ENCODE assay signal across 20 cellular contexts in genomic region chr4:3497554-3498389, GRCh38. TPM values are rescaled to one million over a fixed set of nuclear protein-coding genes. Genes with fewer than 3 reads are reported as not detected.
DNase-seq lines count a peak whose midpoint lies in the region; ATAC-seq, FAIRE-seq and TF ChIP-seq lines count a peak whose summit lies in the region.
"Had no signal": no experiment of that assay in that cellular context is flagged by ENCODE, and none has a peak within 500 bp of the region (broad histone marks: within the 10 kb centered on the region; RNA-seq: fewer than 3 reads in every experiment).

No MANE protein-coding gene starts in this region.

- no peak for FAIRE-seq in K562 (lab: Jason Lieb, UNC)
- FAIRE-seq: A549 had no signal

- H3K27me3 ChIP-seq in HCT116 (ENCODE audit: insufficient read depth, low read length) (no peaks in the 10 kb centered on the region), K562 (ENCODE audit: control insufficient read depth in 2 of 2, insufficient read depth in 2 of 2, low read length in 2 of 2) (peaks cover 11 to 39% of the 10 kb centered on the region in 2 experiments), neuronal stem cell (ENCODE audit: control insufficient read depth in 3 of 3, insufficient read depth in 3 of 3, low read depth in 1 of 3, low read length in 3 of 3) (no peaks in the 10 kb centered on the region)

- H2BK120ac ChIP-seq in neuronal stem cell (ENCODE audit: low read depth, low read length), result no peak overlapping the region

- no peaks in the 10 kb centered on the region for H3K9me2 ChIP-seq in HCT116 (ENCODE audit: insufficient read depth)

- H3K9me1 ChIP-seq in K562 (ENCODE audit: control insufficient read depth, insufficient read depth, low read length), result no peaks in the 10 kb centered on the region

- H2BK5ac ChIP-seq in neuronal stem cell (ENCODE audit: low read length), result no peak overlapping the region

- no peaks in the 10 kb centered on the region for H3K36me3 Mint-ChIP-seq in endothelial cell (ENCODE audit: low read depth, unreplicated experiment)

- H3K18ac ChIP-seq in neuronal stem cell (ENCODE audit: low read length), result peak overlapping the region; percentile 64

- H3K79me2 ChIP-seq in HCT116 (ENCODE audit: insufficient read depth, low read length), result peaks cover 4% of the 10 kb centered on the region; the same call in 1 of the 2 replicates
- no peaks in the 10 kb centered on the region for H3K79me2 ChIP-seq in K562 (ENCODE audit: control insufficient read depth, insufficient read depth, low read length)

- H3K27ac ChIP-seq in HCT116 (ENCODE audit: low read depth, low read length) (no peak overlapping the region), K562 (ENCODE audit: extremely low read depth, low read depth, low read length) (no peak overlapping the region), neuronal stem cell (replicated peaks; ENCODE audit: low read length) (no peak overlapping the region)
- H3K27ac ChIP-seq: A549; BLaER1 treated with 17β-estradiol and CSF1 and Interleukin-3, amounts not matched to agents 10 nM and 100 nM; PC-9 had no signal

- H4K20me1 ChIP-seq in HCT116 (ENCODE audit: insufficient read depth), result no peaks in the 10 kb centered on the region
- peaks cover 27% of the 10 kb centered on the region; the same call in 1 of the 2 replicates for H4K20me1 ChIP-seq in K562 (replicated peaks; ENCODE audit: control insufficient read depth, insufficient read depth, low read length)

- H3K79me1 ChIP-seq in neuronal stem cell (ENCODE audit: low read depth, low read length), result peaks cover 7% of the 10 kb centered on the region

- H3K36me3 ChIP-seq in HCT116 (ENCODE audit: control insufficient read depth in 1 of 2, insufficient read depth in 2 of 2, low read length in 2 of 2) (no peaks in the 10 kb centered on the region), K562 (ENCODE audit: control insufficient read depth, insufficient read depth, low read length) (0 out of 3 replicates have a peak, but pooled peaks cover 3% of the 10 kb centered on the region), neuronal stem cell (replicated peaks in 1 of 2; ENCODE audit: control insufficient read depth in 2 of 2, insufficient read depth in 2 of 2, low read length in 2 of 2) (peaks cover 5 to 14% of the 10 kb centered on the region in 2 donors)

- no peak overlapping the region for H2BK15ac ChIP-seq in neuronal stem cell (ENCODE audit: low read length)

- H3K4me1 ChIP-seq in HCT116 (ENCODE audit: control insufficient read depth in 1 of 2, insufficient read depth in 2 of 2, low read length in 2 of 2), result no peaks in the 10 kb centered on the region
- peaks cover 0 to 76% of the 10 kb centered on the region in 2 experiments; a peak in 2 of 5 replicates for H3K4me1 ChIP-seq in K562 (replicated peaks in 1 of 2; ENCODE audit: control insufficient read depth in 2 of 2, insufficient read depth in 2 of 2, low read length in 2 of 2)
- H3K4me1 ChIP-seq in neuronal stem cell (ENCODE audit: control insufficient read depth in 2 of 2, insufficient read depth in 1 of 2, low read depth in 1 of 2, low read length in 2 of 2), result peaks cover 17 to 18% of the 10 kb centered on the region in 2 donors
- H3K4me1 ChIP-seq: A549 had no signal

- DNase-seq in Right ventricle myocardium inferior (ENCODE audit: missing footprints), result peak; percentile 57
- no peak for DNase-seq in left ventricle myocardium superior
- DNase-seq in HCT116 (ENCODE audit: low read depth, low spot score), result no peak
- DNase-seq in K562 (ENCODE audit: extremely low read depth in 1 of 4, low spot score in 3 of 4), result peak; percentile 30 to 59 (median 54)
- no peak for DNase-seq in neuronal stem cell (ENCODE audit: low spot score)
- no peak for DNase-seq in activated naive CD4-positive, alpha-beta T cell (lab: John Stamatoyannopoulos, UW)
- no peak for DNase-seq in endothelial cell (ENCODE audit: low spot score)
- DNase-seq in iPS-NIHi7 (ENCODE audit: extremely low spot score), result no peak
- DNase-seq: Calu3; CD8-positive, alpha-beta T cell; H9; NCI-H1105 treated with DMSO at 0.1 percent for 48 hours; NCI-H1694; NCI-H2081 treated with DMSO at 0.1 percent for 48 hours; NCI-H510A treated with DMSO at 0.1 percent for 48 hours; NCI-H774; PC-9 had no signal

- H3K4me3 ChIP-seq in HCT116 (replicated peaks in 1 of 2; ENCODE audit: low read depth in 1 of 2, low read length in 2 of 2), result no peak overlapping the region
- no peak overlapping the region for H3K4me3 ChIP-seq in K562
- no peak overlapping the region for H3K4me3 ChIP-seq in neuronal stem cell (ENCODE audit: low read length in 2 of 2)
- H3K4me3 ChIP-seq: A549; BLaER1 treated with 17β-estradiol and CSF1 and Interleukin-3, amounts not matched to agents 10 nM and 100 nM; PC-9 had no signal

- peak overlapping the region; percentile 63 for H2AK5ac ChIP-seq in neuronal stem cell (ENCODE audit: low read depth, low read length)

- no peak overlapping the region for H4K8ac ChIP-seq in neuronal stem cell (ENCODE audit: low read depth, low read length)

- H3K27me3 Mint-ChIP-seq in endothelial cell (ENCODE audit: unreplicated experiment), result peaks cover 12% of the 10 kb centered on the region

- peak overlapping the region; percentile 55 for H3K23ac ChIP-seq in neuronal stem cell (ENCODE audit: low read depth, low read length, poor library complexity)

- POLR2A ChIA-PET in HCT116 (lab: Charles Lee) (no interaction called here), K562 (lab: Yijun Ruan, JAX) (interaction anchor here (0.8 kb wide), 1 partner anchor 369 kb away, joined by 3 read pairs; no protein-coding TSS in a partner anchor)

- RAD21 ChIA-PET in HCT116 (lab: Charles Lee; ENCODE audit: low non-redundant PET in 1 of 2, low total read pairs in 2 of 2, uncharacterized antibody in 2 of 2, unreplicated experiment in 2 of 2), result no interaction called here

- ATAC-seq in Right ventricle myocardium inferior (no peak), left ventricle myocardium superior (no peak), HCT116 (0 out of 2 replicates have a peak, but pooled peaks have one; percentile 16), K562 (peak; percentile 36)
- ATAC-seq: CD8-positive, alpha-beta T cell had no signal

- in situ Hi-C loops in K562 (cut with MboI), result no loop called here

- TF ChIP-seq RAD21 in HCT116 (IDR thresholded peaks at IDR 0.05; ENCODE audit: low read depth) (no peak), K562 (CRISPR knock-in tag; conservative IDR thresholded peaks at IDR 0.05 in 1 of 2, IDR thresholded peaks at IDR 0.05 in 1 of 2) (no peak)

- no peak for TF ChIP-seq POLR2A in HCT116 (IDR thresholded peaks at IDR 0.05; ENCODE audit: borderline replicate concordance, extremely low read depth, insufficient read depth, insufficient read length)
- no peak for TF ChIP-seq POLR2A in K562 (conservative IDR thresholded peaks at IDR 0.05)

- H3K9ac ChIP-seq in HCT116 (ENCODE audit: low read length), result no peak overlapping the region
- peak overlapping the region in 1 of 2 experiments; percentile 35; a peak in 1 of 4 replicates for H3K9ac ChIP-seq in K562 (ENCODE audit: insufficient read depth in 1 of 2, low read depth in 2 of 2, low read length in 2 of 2)
- peak overlapping the region; percentile 12 for H3K9ac ChIP-seq in neuronal stem cell (ENCODE audit: low read depth, low read length, poor library complexity)

- no TSS peak for BruUV-seq in HCT116 (replicated peaks; lab: Mats Ljungman, UMichigan)
- no TSS peak for BruUV-seq in K562 (replicated peaks; lab: Mats Ljungman, UMichigan)

- H3K4me3 Mint-ChIP-seq in endothelial cell (ENCODE audit: unreplicated experiment), result no peak overlapping the region
- H3K4me3 Mint-ChIP-seq: CD8-positive, alpha-beta T cell; H9 had no signal

- CTCF ChIA-PET in HCT116 (lab: Charles Lee), result no interaction called here
- CTCF ChIA-PET in K562 (lab: Yijun Ruan, JAX; ENCODE audit: low intra/inter-chr PET ratio), result no interaction called here

- no peak overlapping the region for H3K4ac ChIP-seq in neuronal stem cell (ENCODE audit: low read length)

- intact Hi-C loops in Right ventricle myocardium inferior (cut with DNase I) (no loop called here), left ventricle myocardium superior (cut with micrococcal nuclease) (no loop called here), HCT116 (cut with micrococcal nuclease) (no loop called here), K562 (cut with micrococcal nuclease) (no loop called here)

- H3K9me3 ChIP-seq in HCT116 (ENCODE audit: control insufficient read depth in 1 of 2, insufficient read depth in 1 of 2, low read depth in 1 of 2, low read length in 2 of 2) (no peaks in the 10 kb centered on the region), K562 (replicated peaks; ENCODE audit: control insufficient read depth, insufficient read depth, low read depth, low read length) (no peaks in the 10 kb centered on the region), neuronal stem cell (replicated peaks in 1 of 2; ENCODE audit: control insufficient read depth in 2 of 2, insufficient read depth in 1 of 2, low read depth in 1 of 2, low read length in 2 of 2) (no peaks in the 10 kb centered on the region)
- H3K9me3 ChIP-seq: A549; BLaER1 treated with 17β-estradiol and CSF1 and Interleukin-3, amounts not matched to agents 10 nM and 100 nM had no signal

- TF ChIP-seq CTCF in HCT116 (IDR thresholded peaks at IDR 0.05 in 2 of 3, conservative IDR thresholded peaks at IDR 0.05 in 1 of 3; ENCODE audit: borderline replicate concordance in 1 of 3, insufficient read depth in 1 of 3, low read depth in 2 of 3, low read length in 2 of 3) (no peak), K562 (IDR thresholded peaks at IDR 0.05 in 2 of 3, conservative IDR thresholded peaks at IDR 0.05 in 1 of 3; ENCODE audit: insufficient read depth in 2 of 3, low read depth in 1 of 3, low read length in 3 of 3) (no peak), endothelial cell (IDR thresholded peaks at IDR 0.05; ENCODE audit: unreplicated experiment) (no peak)

- H4K91ac ChIP-seq in neuronal stem cell (ENCODE audit: low read depth, low read length, poor library complexity), result no peak overlapping the region

- no peak overlapping the region for H2BK12ac ChIP-seq in neuronal stem cell (ENCODE audit: low read length)

- H2AFZ ChIP-seq in HCT116 (ENCODE audit: low read depth, low read length, poor library complexity, severe bottlenecking) (no peak overlapping the region), K562 (ENCODE audit: low read depth, low read length) (no peak overlapping the region), neuronal stem cell (ENCODE audit: low read length) (no peak overlapping the region)
- H2AFZ ChIP-seq: PC-9 had no signal

- no peaks in the 10 kb centered on the region for H3K9me3 Mint-ChIP-seq in endothelial cell (ENCODE audit: unreplicated experiment)
- H3K9me3 Mint-ChIP-seq: CD8-positive, alpha-beta T cell; H9 had no signal

- H3K4me2 ChIP-seq in HCT116 (ENCODE audit: low read length) (no peak overlapping the region), K562 (ENCODE audit: insufficient read depth, low read length) (no peak overlapping the region), neuronal stem cell (ENCODE audit: insufficient read depth, low read length, poor library complexity, severe bottlenecking) (no peak overlapping the region)
- H3K4me2 ChIP-seq: A549, PC-9 had no signal

- H3K27ac Mint-ChIP-seq in endothelial cell (ENCODE audit: unreplicated experiment), result no peak overlapping the region
- H3K27ac Mint-ChIP-seq: CD8-positive, alpha-beta T cell; H9 had no signal

- TF ChIP-seq EP300 in K562 (IDR thresholded peaks at IDR 0.05; ENCODE audit: low read length), result no peak

- peaks cover 4% of the 10 kb centered on the region for H3K4me1 Mint-ChIP-seq in endothelial cell (ENCODE audit: unreplicated experiment)

- WGBS in K562 (ENCODE audit: insufficient coverage, low coverage, missing lambda C conversion rate), result 26% methylated on average over 23 of the region's 23 CpGs
- no CpG with 5 or more reads among the region's 23 CpGs for WGBS in neuronal stem cell (ENCODE audit: extremely low coverage in 2 of 2, insufficient read length in 2 of 2, insufficient replicate concordance in 1 of 2), 2 donors

- H3K14ac ChIP-seq in neuronal stem cell (ENCODE audit: low read length), result peak overlapping the region; percentile 56

RNA-seq across cellular contexts. Expression of gene LRPAP1, which starts 34.5 kb away (rescaled TPM):
- total RNA-seq in Right ventricle myocardium inferior (286 TPM), left ventricle myocardium superior (307 TPM), HCT116 (2021; ENCODE audit: unreplicated experiment) (109 TPM), K562 (2014; rRNA removed) (73.5 and 105 TPM in 2 replicates), K562 (2014; rRNA removed; fragmentation: Illumina TruSeq; extraction: Trizol) (18.7 and 24.6 TPM in 2 replicates), K562 (2015; rRNA removed; fragmentation: Illumina TruSeq; extraction: Trizol) (41.8 and 49.7 TPM in 2 replicates), K562 (2021) (72.0 and 75.5 TPM in 2 replicates), endothelial cell (ENCODE audit: unreplicated experiment) (92.2 TPM)
- 169 and 183 TPM in 2 replicates for polyA plus RNA-seq in HCT116 (2012)
- total RNA-seq in K562 (2011; cell fraction: chromatin; rRNA removed; ENCODE audit: low replicate concordance), result 44.0 and 98.8 TPM in 2 replicates
- total RNA-seq in K562 (2011; cell fraction: nucleolus; rRNA removed), result 76.2 and 78.7 TPM in 2 replicates
- total RNA-seq in K562 (2011; cell fraction: nucleoplasm; rRNA removed), result 43.0 and 46.3 TPM in 2 replicates
- polyA plus RNA-seq in K562 (2011; rRNA removed) (43.6 and 45.0 TPM in 2 replicates), K562 (2014; fragmentation: Illumina TruSeq; extraction: Trizol) (33.1 and 55.4 TPM in 2 replicates), K562 (2014; fragmentation: Nextera tagmentation; extraction: Ambion mirVana) (1 to 10 TPM; 1.1 to 6.1 TPM), K562 (2014; rRNA removed) (57.7 and 69.9 TPM in 2 replicates)
- polyA plus RNA-seq in K562 (2011; cell fraction: cytosol; rRNA removed), result 28.1 and 40.4 TPM in 2 replicates
- polyA plus RNA-seq in K562 (2011; cell fraction: nucleus; rRNA removed), result 33.7 and 47.1 TPM in 2 replicates
- 70.2 and 113 TPM in 2 replicates for polyA plus RNA-seq in K562 (2012)
- polyA minus RNA-seq in K562 (2011; rRNA and poly(A)+ RNA removed), result 23.0 and 26.5 TPM in 2 replicates
- 19.7 and 31.3 TPM in 2 replicates for polyA minus RNA-seq in K562 (2011; cell fraction: cytosol; rRNA and poly(A)+ RNA removed)
- 17.9 and 19.5 TPM in 2 replicates for polyA minus RNA-seq in K562 (2011; cell fraction: nucleus; rRNA and poly(A)+ RNA removed)
- polyA plus RNA-seq in neuronal stem cell (2013, experiment 1 of 2), result 56.9 TPM
- polyA plus RNA-seq in neuronal stem cell (2013, experiment 2 of 2), result 58.7 TPM

RNA-seq across cellular contexts. Expression of gene DOK7, which starts 34.7 kb away (rescaled TPM):
- total RNA-seq in Right ventricle myocardium inferior (35.5 TPM), left ventricle myocardium superior (35.5 TPM), HCT116 (2021; ENCODE audit: unreplicated experiment) (2.4 TPM), K562 (2014; rRNA removed) (not detected in 2 replicates), K562 (2014; rRNA removed; fragmentation: Illumina TruSeq; extraction: Trizol) (not detected in 2 replicates), K562 (2015; rRNA removed; fragmentation: Illumina TruSeq; extraction: Trizol) (not detected in 2 replicates), K562 (2021) (not detected in 2 replicates), endothelial cell (ENCODE audit: unreplicated experiment) (0.69 TPM)
- polyA plus RNA-seq in HCT116 (2012), result 1.4 and 1.8 TPM in 2 replicates
- not detected in 2 replicates for total RNA-seq in K562 (2011; cell fraction: chromatin; rRNA removed; ENCODE audit: low replicate concordance)
- not detected in 2 replicates for total RNA-seq in K562 (2011; cell fraction: nucleolus; rRNA removed)
- total RNA-seq in K562 (2011; cell fraction: nucleoplasm; rRNA removed), result not detected in 2 replicates
- polyA plus RNA-seq in K562 (2011; rRNA removed) (not detected in 2 replicates), K562 (2014; fragmentation: Illumina TruSeq; extraction: Trizol) (not detected in 2 replicates), K562 (2014; fragmentation: Nextera tagmentation; extraction: Ambion mirVana) (not detected), K562 (2014; rRNA removed) (not detected in 2 replicates)
- polyA plus RNA-seq in K562 (2011; cell fraction: cytosol; rRNA removed), result not detected in 2 replicates
- not detected in 2 replicates for polyA plus RNA-seq in K562 (2011; cell fraction: nucleus; rRNA removed)
- polyA plus RNA-seq in K562 (2012), result not detected in 2 replicates
- polyA minus RNA-seq in K562 (2011; rRNA and poly(A)+ RNA removed), result not detected in 2 replicates
- not detected in 2 replicates for polyA minus RNA-seq in K562 (2011; cell fraction: cytosol; rRNA and poly(A)+ RNA removed)
- not detected in 2 replicates for polyA minus RNA-seq in K562 (2011; cell fraction: nucleus; rRNA and poly(A)+ RNA removed)
- 0.14 TPM for polyA plus RNA-seq in neuronal stem cell (2013, experiment 1 of 2)
- polyA plus RNA-seq in neuronal stem cell (2013, experiment 2 of 2), result 0.11 TPM
- total RNA-seq: CD8-positive, alpha-beta T cell; SK-MEL-5 had no signal

RNA-seq across cellular contexts. Expression of gene HGFAC, which starts 56.0 kb away (rescaled TPM):
- 1.5 TPM for total RNA-seq in Right ventricle myocardium inferior
- total RNA-seq in left ventricle myocardium superior, result 0.67 TPM
- total RNA-seq in HCT116 (2021; ENCODE audit: unreplicated experiment), result 1.1 TPM
- 0.14 and 0.59 TPM in 2 replicates for polyA plus RNA-seq in HCT116 (2012)
- not detected in 2 replicates for total RNA-seq in K562 (2011; cell fraction: chromatin; rRNA removed; ENCODE audit: low replicate concordance)
- total RNA-seq in K562 (2011; cell fraction: nucleolus; rRNA removed), result not detected in 2 replicates
- total RNA-seq in K562 (2011; cell fraction: nucleoplasm; rRNA removed), result not detected in 2 replicates
- total RNA-seq in K562 (2014; rRNA removed), result not detected in 2 replicates
- not detected in 2 replicates for total RNA-seq in K562 (2014; rRNA removed; fragmentation: Illumina TruSeq; extraction: Trizol)
- total RNA-seq in K562 (2015; rRNA removed; fragmentation: Illumina TruSeq; extraction: Trizol), result not detected in 2 replicates
- total RNA-seq in K562 (2021), result 0.09 TPM in 1 of 2 replicates, not detected in the other
- not detected in 2 replicates for polyA plus RNA-seq in K562 (2011; rRNA removed)
- polyA plus RNA-seq in K562 (2011; cell fraction: cytosol; rRNA removed), result not detected in 2 replicates
- 0.15 and 0.53 TPM in 2 replicates for polyA plus RNA-seq in K562 (2011; cell fraction: nucleus; rRNA removed)
- not detected in 2 replicates for polyA plus RNA-seq in K562 (2012)
- not detected in 2 replicates for polyA plus RNA-seq in K562 (2014; fragmentation: Illumina TruSeq; extraction: Trizol)
- not detected for polyA plus RNA-seq in K562 (2014; fragmentation: Nextera tagmentation; extraction: Ambion mirVana)
- polyA plus RNA-seq in K562 (2014; rRNA removed), result 0.13 TPM in 1 of 2 replicates, not detected in the other
- polyA minus RNA-seq in K562 (2011; rRNA and poly(A)+ RNA removed), result not detected in 2 replicates
- not detected in 2 replicates for polyA minus RNA-seq in K562 (2011; cell fraction: cytosol; rRNA and poly(A)+ RNA removed)
- not detected in 2 replicates for polyA minus RNA-seq in K562 (2011; cell fraction: nucleus; rRNA and poly(A)+ RNA removed)
- polyA plus RNA-seq in neuronal stem cell (2013, experiment 1 of 2), result 0.59 TPM
- polyA plus RNA-seq in neuronal stem cell (2013, experiment 2 of 2), result 0.61 TPM
- total RNA-seq in endothelial cell (ENCODE audit: unreplicated experiment), result 2.4 TPM
- total RNA-seq: Calu3; CD8-positive, alpha-beta T cell; SK-MEL-5 had no signal

Comparison
In these comparisons a context has a peak if more than half of its experiments do, and no peak if none do; other contexts are left out.
1. DNase-seq: peak in Right ventricle myocardium inferior (single experiment) and K562 (4 of 4); none in left ventricle myocardium superior (single experiment), HCT116 (single experiment), neuronal stem cell (single experiment), activated naive CD4-positive, alpha-beta T cell (0 of 4), endothelial cell (single experiment) and iPS-NIHi7 (single experiment).
2. ATAC-seq: peak in HCT116 (single experiment) and K562 (single experiment); none in Right ventricle myocardium inferior (single experiment) and left ventricle myocardium superior (single experiment).
3. RNA of gene DOK7, which starts 34.7 kb away (total RNA-seq): 35.5 TPM in Right ventricle myocardium inferior (single experiment) and 35.5 TPM in left ventricle myocardium superior (single experiment); 2.4 TPM in HCT116 (single experiment), 0.69 TPM in endothelial cell (single experiment) and not detected in K562; every median in the first group is over 10 times any median in the second.